Comparison of ENCODE assay signal across 20 cellular contexts in genomic region chr9:16813838-16814237, GRCh38. TPM values are rescaled to one million over a fixed set of nuclear protein-coding genes. Genes with fewer than 3 reads are reported as not detected.
DNase-seq lines count a peak whose midpoint lies in the region; ATAC-seq, FAIRE-seq and TF ChIP-seq lines count a peak whose summit lies in the region.
"Had no signal": no experiment of that assay in that cellular context is flagged by ENCODE, and none has a peak within 500 bp of the region (broad histone marks: within the 10 kb centered on the region; RNA-seq: fewer than 3 reads in every experiment).

No MANE protein-coding gene starts in this region.

- H3K9me3 ChIP-seq in endothelial cell of umbilical vein (replicated peaks; ENCODE audit: control insufficient read depth, insufficient read depth, low read length) (no peaks in the 10 kb centered on the region), gastrocnemius medialis (no peaks in the 10 kb centered on the region), aorta (ENCODE audit: control insufficient read depth, low read length) (no peaks in the 10 kb centered on the region)
- H3K9me3 ChIP-seq: A549 had no signal

- H3K27me3 ChIP-seq in endothelial cell of umbilical vein (ENCODE audit: control insufficient read depth in 2 of 2, insufficient read depth in 2 of 2, low read length in 2 of 2) (no peaks in the 10 kb centered on the region), gastrocnemius medialis (no peaks in the 10 kb centered on the region), GM23338 (ENCODE audit: insufficient read depth) (no peaks in the 10 kb centered on the region), aorta (ENCODE audit: control insufficient read depth in 1 of 2, insufficient read depth in 2 of 2, low read length in 1 of 2) (no peaks in the 10 kb centered on the region)

- 90 to 94% methylated on average over 4 of the region's 4 CpGs for WGBS in aorta, 2 donors

- H2AFZ ChIP-seq in endothelial cell of umbilical vein (ENCODE audit: low read depth, low read length), result no peak overlapping the region
- H2AFZ ChIP-seq in GM23338, result no peak overlapping the region

- dilution Hi-C loops in endothelial cell of umbilical vein (cut with MboI; ENCODE audit: extremely low pct_ligation_motif_present, low sequenced_read_pairs), result no loop called here

- H3K4me3 ChIP-seq in endothelial cell of umbilical vein (replicated peaks in 1 of 3; ENCODE audit: insufficient read depth in 1 of 3, low read depth in 1 of 3, low read length in 3 of 3) (no peak overlapping the region), gastrocnemius medialis (no peak overlapping the region), GM23338 (no peak overlapping the region), aorta (ENCODE audit: low read length in 2 of 2) (no peak overlapping the region)
- H3K4me3 ChIP-seq: A549, K562 had no signal

- peak; percentile 56; the same call in 1 of the 2 replicates for TF ChIP-seq EP300 in Ishikawa (IDR thresholded peaks at IDR 0.05; ENCODE audit: borderline replicate concordance)

- 0 out of 2 replicates have a peak, but pooled peaks cover 4% of the 10 kb centered on the region for H3F3A ChIP-seq in GM23338 (replicated peaks; ENCODE audit: low read depth)

- no peak for TF ChIP-seq RAD21 in Ishikawa (IDR thresholded peaks at IDR 0.05; ENCODE audit: low read depth)

- no peaks in the 10 kb centered on the region for H3K4me1 ChIP-seq in endothelial cell of umbilical vein (ENCODE audit: control insufficient read depth, extremely low read depth, insufficient read depth, low read length)
- peaks cover 0 to 6% of the 10 kb centered on the region in 2 donors for H3K4me1 ChIP-seq in gastrocnemius medialis
- H3K4me1 ChIP-seq in GM23338 (ENCODE audit: insufficient read depth), result peaks cover 41% of the 10 kb centered on the region
- no peaks in the 10 kb centered on the region for H3K4me1 ChIP-seq in aorta (ENCODE audit: control insufficient read depth in 1 of 2, insufficient read depth in 2 of 2, low read length in 2 of 2)
- H3K4me1 ChIP-seq: A549 had no signal

- POLR2A ChIA-PET in endothelial cell of umbilical vein (lab: Charles Lee), result no interaction called here

- ATAC-seq in gastrocnemius medialis, result peak; percentile 39 to 44
- ATAC-seq in GM23338, result no peak
- ATAC-seq in aorta (ENCODE audit: low FRiP score), result no peak
- ATAC-seq: A549, K562 had no signal

- no peak overlapping the region for H3K4me2 ChIP-seq in endothelial cell of umbilical vein (ENCODE audit: insufficient read depth, low read length)
- H3K4me2 ChIP-seq in GM23338, result no peak overlapping the region
- H3K4me2 ChIP-seq: A549 had no signal

- H3K4me1 Mint-ChIP-seq in GM23338 (peaks cover 53% of the 10 kb centered on the region), CD14-positive monocyte (no peaks in the 10 kb centered on the region)
- H3K4me1 Mint-ChIP-seq: CD4-positive, alpha-beta memory T cell had no signal

- H3K27ac Mint-ChIP-seq in GM23338 (no peak overlapping the region), CD14-positive monocyte (no peak overlapping the region)
- H3K27ac Mint-ChIP-seq: CD4-positive, alpha-beta memory T cell had no signal

- no peaks in the 10 kb centered on the region for H4K20me1 ChIP-seq in endothelial cell of umbilical vein (replicated peaks; ENCODE audit: control insufficient read depth, extremely low read depth, insufficient read depth, low read length)
- H4K20me1 ChIP-seq in GM23338 (replicated peaks; ENCODE audit: insufficient read depth), result no peaks in the 10 kb centered on the region

- no peaks in the 10 kb centered on the region; the same call in 2 of the 3 replicates for H3K9me3 Mint-ChIP-seq in GM23338
- H3K9me3 Mint-ChIP-seq in CD14-positive monocyte, result peaks cover 0 to 2% (median 0%) of the 10 kb centered on the region in 7 donors

- CTCF ChIA-PET in endothelial cell of umbilical vein (lab: Charles Lee), result no interaction called here

- H3K27ac ChIP-seq in endothelial cell of umbilical vein (ENCODE audit: insufficient read depth, low read depth, low read length), result no peak overlapping the region
- H3K27ac ChIP-seq in gastrocnemius medialis, result no peak overlapping the region
- H3K27ac ChIP-seq in GM23338 (ENCODE audit: low read depth), result no peak overlapping the region
- H3K27ac ChIP-seq in aorta (ENCODE audit: low read depth in 1 of 2, low read length in 2 of 2), result no peak overlapping the region
- H3K27ac ChIP-seq: 22Rv1, A549, C4-2B had no signal

- no peak for TF ChIP-seq CTCF in endothelial cell of umbilical vein (IDR thresholded peaks at IDR 0.05; ENCODE audit: extremely low read depth in 1 of 2, insufficient read depth in 1 of 2, low read depth in 1 of 2, low read length in 2 of 2)
- no peak for TF ChIP-seq CTCF in gastrocnemius medialis (IDR thresholded peaks at IDR 0.05 in 4 of 5, conservative IDR thresholded peaks at IDR 0.05 in 1 of 5)
- no peak for TF ChIP-seq CTCF in GM23338 (conservative IDR thresholded peaks at IDR 0.05; ENCODE audit: low read depth in 2 of 2)
- TF ChIP-seq CTCF in CD14-positive monocyte (IDR thresholded peaks at IDR 0.05), result no peak

- FAIRE-seq in endothelial cell of umbilical vein (lab: Jason Lieb, UNC), result peak; percentile 64
- FAIRE-seq: A549, GM12892, GM18507, K562 had no signal

- in situ Hi-C loops in gastrocnemius medialis (cut with MboI; ENCODE audit: low sequenced_read_pairs in 4 of 4), result no loop called here

- no peak for TF ChIP-seq POLR2A in endothelial cell of umbilical vein (IDR thresholded peaks at IDR 0.05; ENCODE audit: low read depth, low read length)
- no peak for TF ChIP-seq POLR2A in gastrocnemius medialis (IDR thresholded peaks at IDR 0.05)

- intact Hi-C loops in endothelial cell of umbilical vein (cut with micrococcal nuclease) (no loop called here), gastrocnemius medialis (cut with DNase I; ENCODE audit: low total_unique reads) (no loop called here), aorta (cut with DNase I) (no loop called here), CD14-positive monocyte (cut with micrococcal nuclease) (no loop called here)

- H3K4me3 Mint-ChIP-seq in GM23338, result no peak overlapping the region
- H3K4me3 Mint-ChIP-seq in CD14-positive monocyte, result no peak overlapping the region
- H3K4me3 Mint-ChIP-seq: CD4-positive, alpha-beta memory T cell had no signal

- H3K27me3 Mint-ChIP-seq in GM23338 (ENCODE audit: insufficient read depth, low read depth, poor library complexity) (peaks cover 10% of the 10 kb centered on the region), CD14-positive monocyte (ENCODE audit: low read depth in 3 of 3) (peaks cover 0 to 2% (median 0%) of the 10 kb centered on the region in 3 donors)
- H3K27me3 Mint-ChIP-seq: CD4-positive, alpha-beta memory T cell had no signal

- DNase-seq in NCI-H82 (lab: John Stamatoyannopoulos, UW), result peak; percentile 45
- DNase-seq in NCI-H82 treated with DMSO at 0.1 percent for 48 hours (lab: John Stamatoyannopoulos, UW; ENCODE audit: unreplicated experiment), result no peak
- DNase-seq in endothelial cell of umbilical vein (ENCODE audit: low read depth, low spot score), result no peak
- no peak for DNase-seq in gastrocnemius medialis
- no peak for DNase-seq in GM23338 (ENCODE audit: low spot score)
- DNase-seq in aorta, result no peak
- DNase-seq in CD14-positive monocyte (ENCODE audit: low spot score), result no peak
- DNase-seq: AML-193; CD4-positive, alpha-beta memory T cell; DMS153; DMS79; GDM1; HCEC 1CT had no signal

- H3K9me2 ChIP-seq in GM23338 (ENCODE audit: insufficient read depth), result no peaks in the 10 kb centered on the region

- H3K36me3 ChIP-seq in endothelial cell of umbilical vein (ENCODE audit: control insufficient read depth in 2 of 2, extremely low read depth in 1 of 2, insufficient read depth in 2 of 2, low read length in 2 of 2) (no peaks in the 10 kb centered on the region), gastrocnemius medialis (no peaks in the 10 kb centered on the region), GM23338 (ENCODE audit: insufficient read depth) (no peaks in the 10 kb centered on the region), aorta (ENCODE audit: control insufficient read depth in 1 of 2, insufficient read depth in 2 of 2, low read length in 1 of 2) (no peaks in the 10 kb centered on the region)

- H3K9ac ChIP-seq in endothelial cell of umbilical vein (replicated peaks; ENCODE audit: extremely low read depth, insufficient read depth, low read length), result no peak overlapping the region

- H3K9me1 ChIP-seq in endothelial cell of umbilical vein (replicated peaks; ENCODE audit: control insufficient read depth, extremely low read depth, insufficient read depth, low read length), result peaks cover 2% of the 10 kb centered on the region

- H3K79me2 ChIP-seq in endothelial cell of umbilical vein (ENCODE audit: control insufficient read depth, insufficient read depth, low read length), result no peaks in the 10 kb centered on the region
- peaks cover 33% of the 10 kb centered on the region for H3K79me2 ChIP-seq in GM23338 (replicated peaks; ENCODE audit: insufficient read depth)

- BruUV-seq in endothelial cell of umbilical vein (replicated peaks; lab: Mats Ljungman, UMichigan), result no TSS peak

- H3K36me3 Mint-ChIP-seq in GM23338 (ENCODE audit: low read depth) (peaks cover 8% of the 10 kb centered on the region; the same call in 1 of the 3 replicates), CD14-positive monocyte (no peaks in the 10 kb centered on the region)
- H3K36me3 Mint-ChIP-seq: CD4-positive, alpha-beta memory T cell had no signal

TF ChIP-seq in GM23338, 12 proteins besides CTCF, POLR2A, EP300 and RAD21:
- TF ChIP-seq EZH2phosphoT487 (IDR thresholded peaks at IDR 0.05; ENCODE audit: unreplicated experiment), result no peak

RNA-seq across cellular contexts. Expression of gene BNC2, which starts 56.6 kb away (rescaled TPM):
- total RNA-seq in endothelial cell of umbilical vein (33.1 and 34.3 TPM in 2 replicates), gastrocnemius medialis (100 to 1,000 TPM in 1 of 4 donors, 10 to 100 TPM in 3; 40.9 to 122 (median 68.7) TPM), aorta (10 to 100 TPM; 22.0 to 69.0 TPM)
- polyA plus RNA-seq in endothelial cell of umbilical vein (10.4 and 12.1 TPM in 2 replicates), GM23338 (2016; fragmentation: Nextera tagmentation; extraction: Ambion mirVana) (9.9 and 12.7 TPM in 2 replicates), aorta (under 1 TPM; 0.36 to 0.88 TPM), CD14-positive monocyte (under 1 TPM in 1 of 2 donors, not detected in 1; 0.01 TPM)
- 13.7 and 14.7 TPM in 2 replicates for polyA plus RNA-seq in endothelial cell of umbilical vein (2011; cell fraction: cytosol; rRNA removed)
- polyA plus RNA-seq in endothelial cell of umbilical vein (2011; cell fraction: nucleus; rRNA removed), result 33.1 and 38.0 TPM in 2 replicates
- 25.8 and 29.4 TPM in 2 replicates for polyA plus RNA-seq in endothelial cell of umbilical vein (2012)
- 52.1 and 56.4 TPM in 2 replicates for polyA minus RNA-seq in endothelial cell of umbilical vein
- 1.2 TPM for polyA minus RNA-seq in endothelial cell of umbilical vein (2011; cell fraction: cytosol; rRNA and poly(A)+ RNA removed)
- 75.3 and 86.9 TPM in 2 replicates for polyA minus RNA-seq in endothelial cell of umbilical vein (2011; cell fraction: nucleus; rRNA and poly(A)+ RNA removed)
- 13.2 and 17.7 TPM in 2 replicates for total RNA-seq in GM23338 (2014; rRNA removed; shearing (Covaris generic))
- total RNA-seq: CD4-positive, alpha-beta memory T cell; K562 had no signal
- polyA plus RNA-seq: CD4-positive, alpha-beta memory T cell; K562 had no signal

Comparison
In these comparisons a context has a peak if more than half of its experiments do, and no peak if none do; other contexts are left out.
1. ATAC-seq: peak in gastrocnemius medialis (2 of 2); none in GM23338 (single experiment) and aorta (single experiment).